In the genomic region with DNA sequence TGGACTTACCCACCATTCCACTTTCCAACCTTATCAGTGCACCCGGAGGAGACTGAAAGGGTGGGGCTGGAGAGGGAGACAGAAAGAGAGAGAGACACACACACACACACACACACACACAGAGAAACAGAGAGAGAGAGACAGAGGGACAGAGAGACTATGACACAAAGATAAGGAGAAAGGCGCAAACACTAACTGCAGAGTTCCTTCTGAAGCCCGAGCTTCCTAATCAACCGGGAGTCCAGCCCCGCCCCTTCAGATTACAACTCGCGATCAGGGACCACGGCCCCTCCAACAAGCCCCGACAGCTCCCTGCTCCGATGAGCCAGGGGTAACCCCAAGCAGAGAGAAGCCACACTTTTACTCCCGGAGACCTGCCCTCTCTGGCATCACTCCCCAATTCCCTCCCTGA, we compare ENCODE assay signal across 8 cellular contexts. TPM values are rescaled to one million over a fixed set of nuclear protein-coding genes. Genes with fewer than 3 reads are reported as not detected.
DNase-seq lines count a peak whose midpoint lies in the region; ATAC-seq and TF ChIP-seq lines count a peak whose summit lies in the region.

No MANE protein-coding gene starts in this region.

- TF ChIP-seq POLR2A in esophagus squamous epithelium (IDR thresholded peaks at IDR 0.05) = no peak

- no peaks in the 10 kb centered on the region for H3K36me3 Mint-ChIP-seq in neural crest cell (ENCODE audit: low read depth)

- WGBS in esophagus squamous epithelium, 2 donors = 2 to 3% methylated on average over 9 to 11 of the region's 11 CpGs

- peak overlapping the region; percentile 85 for H3K4me3 Mint-ChIP-seq in neural crest cell

- H3K27ac Mint-ChIP-seq in neural crest cell (ENCODE audit: unreplicated experiment) = peak overlapping the region; percentile 92

- peak overlapping the region; percentile 75 to 88 (median 83) for H3K27ac ChIP-seq in esophagus squamous epithelium

- ATAC-seq in GM18907 (IDR thresholded peaks at IDR 0.05; ENCODE audit: unreplicated experiment) = no peak

- H3K4me1 ChIP-seq in esophagus squamous epithelium = peaks cover 27 to 62% (median 33%) of the 10 kb centered on the region in 3 donors

- H3K27me3 Mint-ChIP-seq in neural crest cell (ENCODE audit: low read depth) = peaks cover 41% of the 10 kb centered on the region

- intact Hi-C loops in esophagus squamous epithelium (cut with DNase I) = no loop called here

- H3K9me3 Mint-ChIP-seq in neural crest cell = no peaks in the 10 kb centered on the region

- H3K36me3 ChIP-seq in GM06990 (ENCODE audit: control insufficient read depth, insufficient read depth, low read length) (no peaks in the 10 kb centered on the region), esophagus squamous epithelium (no peaks in the 10 kb centered on the region)

- H3K27me3 ChIP-seq in GM06990 (replicated peaks; ENCODE audit: control insufficient read depth, insufficient read depth, low read length) (peaks cover 1% of the 10 kb centered on the region), esophagus squamous epithelium (peaks cover 0 to 27% (median under 1%) of the 10 kb centered on the region in 4 donors)

- TF ChIP-seq CTCF in GM06990 (IDR thresholded peaks at IDR 0.05; ENCODE audit: insufficient read depth, low read length, poor library complexity, severe bottlenecking) (no peak), esophagus squamous epithelium (IDR thresholded peaks at IDR 0.05) (no peak), neural crest cell (conservative IDR thresholded peaks at IDR 0.05) (no peak)

- H3K9me3 ChIP-seq in esophagus squamous epithelium = no peaks in the 10 kb centered on the region

- H3K4me3 ChIP-seq in GM06990 (replicated peaks; ENCODE audit: low read depth, low read length) = peak overlapping the region; percentile 32
- H3K4me3 ChIP-seq in esophagus squamous epithelium = peak overlapping the region; percentile 37 to 66 (median 54)

- DNase-seq in GM06990 (ENCODE audit: extremely low read depth, insufficient read length) (no peak), RPMI7951 (ENCODE audit: low read depth) (peak; percentile 54), esophagus squamous epithelium (lab: John Stamatoyannopoulos, UW) (no peak), neural crest cell (ENCODE audit: low read depth, low spot score) (no peak), NCI-H1436 treated with DMSO at 0.1 percent for 48 hours (lab: John Stamatoyannopoulos, UW) (no peak), hippocampal formation (lab: John Stamatoyannopoulos, UW) (no peak)
- DNase-seq in stimulated activated CD4-positive, alpha-beta T cell treated with anti-CD3 and anti-CD28 coated beads, Interleukin-2, amount 100 ng/mL, for 48 hours = no peak

- peaks cover 49% of the 10 kb centered on the region for H3K4me1 Mint-ChIP-seq in neural crest cell

RNA-seq across cellular contexts. Expression of a gene that starts 0.5 kb away (rescaled TPM):
- 10.0 and 10.2 TPM in 2 replicates for total RNA-seq in RPMI7951 (2014; rRNA removed; shearing (Covaris generic))
- total RNA-seq in esophagus squamous epithelium (1 to 10 TPM; 2.5 to 7.5 (median 5.3) TPM), neural crest cell (15.3 and 16.6 TPM in 2 replicates)

RNA-seq across cellular contexts. Expression of a gene that starts 9.3 kb away (rescaled TPM):
- 2.5 and 5.7 TPM in 2 replicates for total RNA-seq in RPMI7951 (2014; rRNA removed; shearing (Covaris generic))
- total RNA-seq in esophagus squamous epithelium = 1 to 10 TPM in 1 of 4 donors, under 1 TPM in 2, not detected in 1; 0.57 to 1.4 (median 0.83) TPM
- 97.8 and 106 TPM in 2 replicates for total RNA-seq in neural crest cell

RNA-seq across cellular contexts. Expression of a gene that starts 9.4 kb away (rescaled TPM):
- 5.8 and 8.1 TPM in 2 replicates for total RNA-seq in RPMI7951 (2014; rRNA removed; shearing (Covaris generic))
- 10 to 100 TPM in 3 of 4 donors, 1 to 10 TPM in 1; 9.3 to 20.2 (median 13.1) TPM for total RNA-seq in esophagus squamous epithelium
- 32.0 and 33.9 TPM in 2 replicates for total RNA-seq in neural crest cell

RNA-seq across cellular contexts. Expression of a gene that starts 9.8 kb away (rescaled TPM):
- 2.5 and 3.8 TPM in 2 replicates for total RNA-seq in RPMI7951 (2014; rRNA removed; shearing (Covaris generic))
- under 1 TPM in 2 of 4 donors, not detected in 2; 0.40 to 0.95 TPM for total RNA-seq in esophagus squamous epithelium
- 1.1 and 1.9 TPM in 2 replicates for total RNA-seq in neural crest cell

RNA-seq across cellular contexts. Expression of a gene that starts 19.2 kb away (rescaled TPM):
- total RNA-seq in RPMI7951 (2014; rRNA removed; shearing (Covaris generic)) = 221 and 278 TPM in 2 replicates
- total RNA-seq in esophagus squamous epithelium = 100 to 1,000 TPM in 1 of 4 donors, 10 to 100 TPM in 3; 71.8 to 138 (median 86.7) TPM
- total RNA-seq in neural crest cell = 134 and 135 TPM in 2 replicates

Comparison
In these comparisons a context has a peak if more than half of its experiments do, and no peak if none do; other contexts are left out.
1. RNA of a gene that starts 9.3 kb away (total RNA-seq): 97.8 to 106 TPM in neural crest cell; 2.5 to 5.7 TPM in RPMI7951 and 0.57 to 1.4 TPM in esophagus squamous epithelium; every median in the first group is over 10 times any median in the second.